In genomic region chr17:47099987-47100711, GRCh38 we compare ENCODE assay signal across 8 cellular contexts.
DNase-seq lines count a peak whose midpoint lies in the region; ATAC-seq and TF ChIP-seq lines count a peak whose summit lies in the region.

No MANE protein-coding gene starts in this region.

- peak overlapping the region; percentile 90 to 99 (median 98) for H3K4me3 ChIP-seq in esophagus squamous epithelium

- DNase-seq in DMS79 (lab: John Stamatoyannopoulos, UW) (peak; percentile 82), KG1 (lab: John Stamatoyannopoulos, UW) (peak; percentile 89), esophagus squamous epithelium (lab: John Stamatoyannopoulos, UW) (peak; percentile 44), myocyte (ENCODE audit: low read depth) (peak; percentile 94)
- peak; percentile 96 to 99 for DNase-seq in activated T-cell treated with anti-CD3 and anti-CD28 coated beads, Interleukin-2, amount 50 U/mL, for 48 hours
- peak; percentile 81 to 82 for DNase-seq in stimulated activated CD8-positive, alpha-beta memory T cell treated with anti-CD3 and anti-CD28 coated beads, Interleukin-7, amount 100 ng/mL, for 4 hours (ENCODE audit: low read depth in 2 of 2)

- no peaks in the 10 kb centered on the region for H3K27me3 ChIP-seq in esophagus squamous epithelium

- TF ChIP-seq POLR2A in esophagus squamous epithelium (IDR thresholded peaks at IDR 0.05) = peak in 2 of 4 donors; percentile 53 to 59

- no peak for TF ChIP-seq CTCF in esophagus squamous epithelium (IDR thresholded peaks at IDR 0.05)

- peak; percentile 94 for ATAC-seq in GM21737 (IDR thresholded peaks at IDR 0.05; ENCODE audit: unreplicated experiment)

- peaks cover 6 to 33% (median 8%) of the 10 kb centered on the region in 3 donors for H3K4me1 ChIP-seq in esophagus squamous epithelium

- H3K9me3 ChIP-seq in esophagus squamous epithelium = no peaks in the 10 kb centered on the region

- WGBS in esophagus squamous epithelium, 2 donors = 1 to 2% methylated on average over 13 to 18 of the region's 42 CpGs

- intact Hi-C loops in esophagus squamous epithelium (cut with DNase I) = no loop called here

- H3K36me3 ChIP-seq in esophagus squamous epithelium = peaks cover 0 to 8% (median 0%) of the 10 kb centered on the region in 3 donors

- peak overlapping the region; percentile 82 to 94 (median 90) for H3K27ac ChIP-seq in esophagus squamous epithelium

TF ChIP-seq in PFSK-1, 5 proteins besides CTCF, POLR2A, EP300 and RAD21:
- no peak for TF ChIP-seq FOXP2 (optimal IDR thresholded peaks at IDR 0.05; ENCODE audit: borderline replicate concordance, extremely low read depth, extremely low read length, insufficient read depth)
- no peak for TF ChIP-seq SIN3A (IDR thresholded peaks at IDR 0.05; ENCODE audit: borderline replicate concordance, insufficient read depth, low read length)
- peak; percentile 55; the same call in 1 of the 2 replicates for TF ChIP-seq TAF1 (IDR thresholded peaks at IDR 0.05; ENCODE audit: borderline replicate concordance, insufficient read depth, low read length)
- peak; percentile 77 for TF ChIP-seq POLR2AphosphoS5 (IDR thresholded peaks at IDR 0.05; ENCODE audit: low read depth, low read length)
- TF ChIP-seq REST (IDR thresholded peaks at IDR 0.05; ENCODE audit: insufficient read depth in 1 of 2, low read depth in 2 of 2, low read length in 2 of 2) = no peak

Comparison
In these comparisons a context has a peak if more than half of its experiments do, and no peak if none do; other contexts are left out.
1. Peak in every context shown above with its lines: DNase-seq, ATAC-seq, H3K4me3 ChIP-seq and H3K27ac ChIP-seq.
2. DNase-seq: peak in every context shown above with its lines; median percentile 98 in activated T-cell treated with anti-CD3 and anti-CD28 coated beads, Interleukin-2, amount 50 U/mL, for 48 hours; 94 in myocyte; 89 in KG1; 82 in DMS79; 82 in stimulated activated CD8-positive, alpha-beta memory T cell treated with anti-CD3 and anti-CD28 coated beads, Interleukin-7, amount 100 ng/mL, for 4 hours; 44 in esophagus squamous epithelium.